In genomic region chr18:55593888-55594287, GRCh38 we compare ENCODE assay signal across 1 cellular context.
TF ChIP-seq lines count a peak whose summit lies in the region.

No MANE protein-coding gene starts in this region.

TF ChIP-seq in HEK293, 187 proteins besides CTCF, POLR2A, EP300 and RAD21 (continued from another document):
- no peak for TF ChIP-seq AEBP2 (tag by site-specific recombination; IDR thresholded peaks at IDR 0.05; ENCODE audit: borderline replicate concordance)
- no peak for TF ChIP-seq SP7 (tag by site-specific recombination; IDR thresholded peaks at IDR 0.05)
